Comparison of ENCODE assay signal across 10 cellular contexts in the genomic region with DNA sequence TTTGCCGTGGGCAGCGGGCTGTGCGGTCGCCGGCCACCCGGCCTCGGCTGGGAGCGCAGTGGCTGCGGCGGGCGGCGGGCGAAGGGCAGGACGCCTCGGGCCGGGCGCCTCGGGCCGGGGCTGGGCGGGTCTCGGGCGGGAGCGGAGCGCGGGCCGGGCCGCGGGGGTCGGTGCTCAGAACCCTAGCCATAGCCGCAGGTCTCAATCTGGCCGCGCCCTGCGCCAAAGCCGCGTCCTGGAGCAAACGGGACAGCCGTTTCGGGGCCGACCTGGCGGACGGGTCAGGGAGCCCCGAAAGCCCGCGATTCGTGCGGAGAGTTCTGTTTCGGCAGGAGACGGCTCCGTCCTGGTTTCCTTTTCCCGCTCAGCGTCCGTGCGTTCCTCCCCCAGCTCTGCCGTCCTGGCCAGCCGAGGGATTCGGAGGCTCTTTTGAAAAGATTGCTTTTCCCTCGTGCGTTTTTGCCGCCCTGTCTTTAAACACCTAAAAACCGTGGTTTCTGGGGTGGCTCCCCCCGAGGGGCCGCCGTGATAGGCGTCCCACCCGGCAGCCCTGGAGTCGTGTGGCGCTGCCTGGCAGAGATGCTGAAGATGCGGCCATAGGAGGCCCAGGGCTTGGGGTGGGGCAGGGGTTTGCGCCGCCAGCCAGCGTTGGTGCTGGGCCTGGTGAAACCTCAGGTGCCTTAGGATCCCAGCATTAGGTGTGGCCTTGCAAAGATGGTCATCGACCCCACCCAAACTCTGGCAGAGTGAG. TPM values are rescaled to one million over a fixed set of nuclear protein-coding genes. Genes with fewer than 3 reads are reported as not detected.
A peak's percentile ranks its signal among the peaks of the same experiment; 100 is the strongest.
DNase-seq lines count a peak whose midpoint lies in the region; FAIRE-seq and TF ChIP-seq lines count a peak whose summit lies in the region.
"Had no signal": no experiment of that assay in that cellular context is flagged by ENCODE, and none has a peak within 500 bp of the region (broad histone marks: within the 10 kb centered on the region; RNA-seq: fewer than 3 reads in every experiment).

No MANE protein-coding gene starts in this region.

- H3K4me1 ChIP-seq in astrocyte (ENCODE audit: insufficient read depth, low read length) (no peaks in the 10 kb centered on the region), testis (no peaks in the 10 kb centered on the region)

- H3K4me2 ChIP-seq in astrocyte (ENCODE audit: low read length), result peak overlapping the region; percentile 69

- H3K9me3 ChIP-seq in astrocyte (ENCODE audit: insufficient read depth, low read depth, low read length) (no peaks in the 10 kb centered on the region), testis (no peaks in the 10 kb centered on the region)

- H3K27me3 Mint-ChIP-seq in activated CD4-positive, alpha-beta T cell treated with anti-CD3 and anti-CD28 coated beads, Interleukin-2, amount 10 ng/mL, durations not matched to agents 24 days and 14 days, result peaks cover 35% of the 10 kb centered on the region
- peaks cover 73% of the 10 kb centered on the region for H3K27me3 Mint-ChIP-seq in astrocyte (ENCODE audit: low read depth, unreplicated experiment)

- H3K27ac Mint-ChIP-seq in activated CD4-positive, alpha-beta T cell treated with anti-CD3 and anti-CD28 coated beads, Interleukin-2, amount 10 ng/mL, durations not matched to agents 24 days and 14 days, result no peak overlapping the region
- H3K27ac Mint-ChIP-seq in astrocyte (ENCODE audit: unreplicated experiment), result no peak overlapping the region

- no peak for FAIRE-seq in astrocyte (lab: Jason Lieb, UNC)

- TF ChIP-seq CTCF in astrocyte (IDR thresholded peaks at IDR 0.05; ENCODE audit: insufficient read depth, low read depth, low read length) (no peak), testis (IDR thresholded peaks at IDR 0.05) (no peak)

- H3K9ac ChIP-seq in astrocyte (ENCODE audit: low read length), result no peak overlapping the region

- no peak overlapping the region for H3K27ac ChIP-seq in astrocyte (ENCODE audit: low read depth, low read length)
- H3K27ac ChIP-seq in testis, result no peak overlapping the region

- no peaks in the 10 kb centered on the region for H3K79me2 ChIP-seq in astrocyte (ENCODE audit: insufficient read depth, low read length)

- no peaks in the 10 kb centered on the region for H3K36me3 ChIP-seq in astrocyte (ENCODE audit: insufficient read depth, low read length)
- H3K36me3 ChIP-seq in testis (ENCODE audit: low read depth, missing control alignments), result no peaks in the 10 kb centered on the region

- intact Hi-C loops in activated CD4-positive, alpha-beta T cell treated with anti-CD3 and anti-CD28 coated beads, Interleukin-2, amount 10 ng/mL, durations not matched to agents 24 days and 14 days (cut with micrococcal nuclease), result loop anchor here (2.0 kb wide), 1 partner anchor 27 kb away; no protein-coding TSS in a partner anchor
- intact Hi-C loops in testis (cut with DNase I; ENCODE audit: low total_unique reads), result no loop called here

- H3K27me3 ChIP-seq in astrocyte (ENCODE audit: insufficient read depth, low read length) (peaks cover 18% of the 10 kb centered on the region), testis (no peaks in the 10 kb centered on the region)

- H3K36me3 Mint-ChIP-seq in activated CD4-positive, alpha-beta T cell treated with anti-CD3 and anti-CD28 coated beads, Interleukin-2, amount 10 ng/mL, durations not matched to agents 24 days and 14 days (ENCODE audit: low read depth), result no peaks in the 10 kb centered on the region
- H3K36me3 Mint-ChIP-seq in astrocyte (ENCODE audit: low read depth, unreplicated experiment), result no peaks in the 10 kb centered on the region

- H3K4me3 Mint-ChIP-seq in activated CD4-positive, alpha-beta T cell treated with anti-CD3 and anti-CD28 coated beads, Interleukin-2, amount 10 ng/mL, durations not matched to agents 24 days and 14 days, result peak overlapping the region; percentile 71
- peak overlapping the region; percentile 67 for H3K4me3 Mint-ChIP-seq in astrocyte (ENCODE audit: unreplicated experiment)

- DNase-seq in activated CD4-positive, alpha-beta T cell treated with anti-CD3 and anti-CD28 coated beads, Interleukin-2, amount 10 ng/mL, durations not matched to agents 24 days and 14 days, result peak; percentile 61
- DNase-seq in activated CD4-positive, alpha-beta T cell treated with anti-CD3 and anti-CD28 coated beads for 1 hour, result no peak
- no peak for DNase-seq in astrocyte (ENCODE audit: low read depth)
- DNase-seq in kidney tubule cell (ENCODE audit: low spot score), result peak; percentile 1
- DNase-seq in testis, result no peak
- no peak for DNase-seq in stimulated activated CD4-positive, alpha-beta T cell treated with anti-CD3 and anti-CD28 coated beads, Interleukin-12 subunit alpha, Interleukin-12 subunit beta, amount 100 ng/mL, for 4 hours
- DNase-seq in NCI-H524 treated with DMSO at 0.1 percent for 48 hours (lab: John Stamatoyannopoulos, UW), result no peak
- no peak for DNase-seq in OCI-M1 (lab: John Stamatoyannopoulos, UW)
- DNase-seq: HCEC 1CT had no signal

- no peaks in the 10 kb centered on the region for H3K9me3 Mint-ChIP-seq in activated CD4-positive, alpha-beta T cell treated with anti-CD3 and anti-CD28 coated beads, Interleukin-2, amount 10 ng/mL, durations not matched to agents 24 days and 14 days
- no peaks in the 10 kb centered on the region for H3K9me3 Mint-ChIP-seq in astrocyte (ENCODE audit: unreplicated experiment)

- H3K4me3 ChIP-seq in astrocyte (ENCODE audit: insufficient read depth, low read depth, low read length), result peak overlapping the region; percentile 23
- peak overlapping the region; percentile 32 to 36 for H3K4me3 ChIP-seq in testis
- H3K4me3 ChIP-seq: lung had no signal

- no peak overlapping the region for H2AFZ ChIP-seq in astrocyte (ENCODE audit: low read depth, low read length)

- peaks cover 6% of the 10 kb centered on the region for H3K4me1 Mint-ChIP-seq in activated CD4-positive, alpha-beta T cell treated with anti-CD3 and anti-CD28 coated beads, Interleukin-2, amount 10 ng/mL, durations not matched to agents 24 days and 14 days
- H3K4me1 Mint-ChIP-seq in astrocyte (ENCODE audit: low read depth, unreplicated experiment), result no peaks in the 10 kb centered on the region

- WGBS in testis, 2 donors, result 8 to 12% methylated on average over 14 to 43 of the region's 72 CpGs

- no peak for TF ChIP-seq POLR2A in testis (IDR thresholded peaks at IDR 0.05)

- no peaks in the 10 kb centered on the region for H4K20me1 ChIP-seq in astrocyte (ENCODE audit: insufficient read depth, low read length)

RNA-seq across cellular contexts. Expression of a gene that starts 0.7 kb away (rescaled TPM):
- 0.12 and 0.62 TPM in 2 replicates for total RNA-seq in activated CD4-positive, alpha-beta T cell treated with anti-CD3 and anti-CD28 coated beads, Interleukin-2, amount 10 ng/mL, durations not matched to agents 24 days and 14 days
- 0.79 and 1.1 TPM in 2 replicates for total RNA-seq in astrocyte
- total RNA-seq in testis, result 1 to 10 TPM; 7.3 to 9.5 TPM
- polyA plus RNA-seq in testis (ENCODE audit: insufficient read depth, low read depth, low replicate concordance), result 5.1 TPM

Comparison
In these comparisons a context has a peak if more than half of its experiments do, and no peak if none do; other contexts are left out.
1. DNase-seq: peak in activated CD4-positive, alpha-beta T cell treated with anti-CD3 and anti-CD28 coated beads, Interleukin-2, amount 10 ng/mL, durations not matched to agents 24 days and 14 days (single experiment) and kidney tubule cell (single experiment); none in activated CD4-positive, alpha-beta T cell treated with anti-CD3 and anti-CD28 coated beads for 1 hour (single experiment), astrocyte (single experiment), testis (single experiment), stimulated activated CD4-positive, alpha-beta T cell treated with anti-CD3 and anti-CD28 coated beads, Interleukin-12 subunit alpha, Interleukin-12 subunit beta, amount 100 ng/mL, for 4 hours (single experiment), NCI-H524 treated with DMSO at 0.1 percent for 48 hours (single experiment) and OCI-M1 (single experiment).